ENCODE assay signal across 10 cellular contexts in genomic region chr17:50270430-50271172, GRCh38. TPM values are rescaled to one million over a fixed set of nuclear protein-coding genes. Genes with fewer than 3 reads are reported as not detected.
DNase-seq lines count a peak whose midpoint lies in the region; ATAC-seq, FAIRE-seq and TF ChIP-seq lines count a peak whose summit lies in the region.
"Had no signal": no experiment of that assay in that cellular context is flagged by ENCODE, and none has a peak within 500 bp of the region (broad histone marks: within the 10 kb centered on the region; RNA-seq: fewer than 3 reads in every experiment).

No MANE protein-coding gene starts in this region.

- no peaks in the 10 kb centered on the region for H3K9me2 ChIP-seq in Karpas-422 (replicated peaks; ENCODE audit: insufficient read depth, low read length)

- BruUV-seq in HepG2 (replicated peaks; lab: Mats Ljungman, UMichigan), result no TSS peak

- no peak overlapping the region for H2AFZ ChIP-seq in HepG2 (ENCODE audit: low read length)
- no peak overlapping the region for H2AFZ ChIP-seq in Karpas-422 (ENCODE audit: low read length)

- H3K9ac ChIP-seq in HepG2 (ENCODE audit: insufficient read depth, low read depth, low read length), result no peak overlapping the region
- H3K9ac ChIP-seq in Karpas-422 (ENCODE audit: low read length), result no peak overlapping the region

- TF ChIP-seq RAD21 in HepG2 (CRISPR knock-in tag; IDR thresholded peaks at IDR 0.05), result no peak

- H3K27ac Mint-ChIP-seq in chondrocyte (ENCODE audit: unreplicated experiment), result peak overlapping the region; percentile 98
- H3K27ac Mint-ChIP-seq: CD4-positive, CD25-positive, alpha-beta regulatory T cell had no signal

- H3K4me2 ChIP-seq in HepG2 (ENCODE audit: low read depth, low read length) (no peak overlapping the region), Karpas-422 (ENCODE audit: low read depth, low read length, poor library complexity, severe bottlenecking) (no peak overlapping the region)

- intact Hi-C loops in HepG2 (cut with micrococcal nuclease; ENCODE audit: unreplicated experiment), result no loop called here

- H4K20me1 ChIP-seq in HepG2 (ENCODE audit: insufficient read depth, low read length) (no peaks in the 10 kb centered on the region), Karpas-422 (ENCODE audit: insufficient read depth, low read depth, low read length) (no peaks in the 10 kb centered on the region)

- no peaks in the 10 kb centered on the region for H3K36me3 Mint-ChIP-seq in chondrocyte (ENCODE audit: low read depth)
- H3K36me3 Mint-ChIP-seq: CD4-positive, CD25-positive, alpha-beta regulatory T cell had no signal

- no peaks in the 10 kb centered on the region for H3K36me3 ChIP-seq in HepG2 (replicated peaks in 1 of 2; ENCODE audit: control insufficient read depth in 1 of 2, insufficient read depth in 2 of 2, low read length in 2 of 2)
- H3K36me3 ChIP-seq in Karpas-422 (ENCODE audit: insufficient read depth, low read length), result no peaks in the 10 kb centered on the region

- WGBS in HepG2 (ENCODE audit: low lambda C conversion rate), result 33% methylated on average over 6 of the region's 19 CpGs

- CTCF ChIA-PET in HepG2 (lab: Yijun Ruan, JAX; ENCODE audit: low intra/inter-chr PET ratio, low total read pairs), result interaction anchor here (1.2 to 10.8 kb wide), 3 partner anchors 26 to 102 kb away, joined by 7 to 301 read pairs (median 11); partner anchors contain the start of gene COL1A1

- H3K4me1 ChIP-seq in HepG2 (ENCODE audit: insufficient read depth, low read length) (peaks cover 31% of the 10 kb centered on the region), Karpas-422 (ENCODE audit: low read length) (no peaks in the 10 kb centered on the region)

- peaks cover 87% of the 10 kb centered on the region for H3K4me1 Mint-ChIP-seq in chondrocyte (ENCODE audit: low read depth)

- no peak for TF ChIP-seq POLR2A in HepG2 (IDR thresholded peaks at IDR 0.05; ENCODE audit: insufficient read depth in 1 of 2, low read depth in 2 of 2, low read length in 2 of 2)

- peak; percentile 24 for DNase-seq in activated effector memory CD4-positive, alpha-beta T cell treated with anti-CD3 and anti-CD28 coated beads, Interleukin-2, amount 50 U/mL, for 16 hours
- no peak for DNase-seq in activated effector memory CD4-positive, alpha-beta T cell treated with Interleukin-2 at 50 U/mL for 16 hours
- DNase-seq in chondrocyte (ENCODE audit: low spot score) (peak; percentile 90), HepG2 (ENCODE audit: low spot score) (no peak), ureter (ENCODE audit: low spot score) (peak; percentile 55), T-helper 2 cell (no peak), Karpas-422 (no peak)
- DNase-seq in stimulated activated CD4-positive, alpha-beta T cell treated with anti-CD3 and anti-CD28 coated beads, Interleukin-4, amount 100 ng/mL, for 1 hour, result no peak
- DNase-seq: GOT3 had no signal

- H3K27me3 Mint-ChIP-seq in chondrocyte (ENCODE audit: low read depth), result no peaks in the 10 kb centered on the region

- POLR2A ChIA-PET in HepG2 (lab: Yijun Ruan, JAX), result no interaction called here

- FAIRE-seq in HepG2 (lab: Jason Lieb, UNC), result no peak

- peak overlapping the region; percentile 46 for H3K4me3 Mint-ChIP-seq in chondrocyte (ENCODE audit: unreplicated experiment)
- H3K4me3 Mint-ChIP-seq: CD4-positive, CD25-positive, alpha-beta regulatory T cell had no signal

- peak; percentile 66 for TF ChIP-seq CTCF in chondrocyte (IDR thresholded peaks at IDR 0.05)
- TF ChIP-seq CTCF in HepG2 (CRISPR knock-in tag; IDR thresholded peaks at IDR 0.05), result no peak

- H3K79me2 ChIP-seq in HepG2 (ENCODE audit: insufficient read depth, low read length), result no peaks in the 10 kb centered on the region
- no peaks in the 10 kb centered on the region for H3K79me2 ChIP-seq in Karpas-422 (ENCODE audit: low read length)

- H3K27me3 ChIP-seq in HepG2 (ENCODE audit: control insufficient read depth in 1 of 2, insufficient read depth in 2 of 2, low read length in 2 of 2) (peaks cover 12 to 74% of the 10 kb centered on the region in 2 experiments; a peak in 4 of 5 replicates), Karpas-422 (ENCODE audit: low read length) (no peaks in the 10 kb centered on the region)

- H3K9me3 ChIP-seq in HepG2 (ENCODE audit: low read length) (no peaks in the 10 kb centered on the region), Karpas-422 (ENCODE audit: low read length) (no peaks in the 10 kb centered on the region)

- TF ChIP-seq EP300 in HepG2 (IDR thresholded peaks at IDR 0.05; ENCODE audit: low read depth in 2 of 2, low read length in 2 of 2), result no peak
- no peak for TF ChIP-seq EP300 in HepG2 (CRISPR knock-in tag; IDR thresholded peaks at IDR 0.05; ENCODE audit: borderline replicate concordance)

- H3K4me3 ChIP-seq in HepG2 (replicated peaks in 1 of 3; ENCODE audit: insufficient read depth in 1 of 3, low read depth in 2 of 3, low read length in 3 of 3) (no peak overlapping the region), Karpas-422 (ENCODE audit: low read length) (no peak overlapping the region)

- H3K27ac ChIP-seq in HepG2 (ENCODE audit: extremely low read length, insufficient read depth, low read length), result no peak overlapping the region
- no peak overlapping the region for H3K27ac ChIP-seq in Karpas-422 (ENCODE audit: low read length)

- ATAC-seq in HepG2, result peak; percentile 25

- in situ Hi-C loops in HepG2 (cut with HindIII; ENCODE audit: extremely low pct_ligation_motif_present, low pct_unique_long_range_greater_than_20kb), result loop anchor here (5.0 kb wide), 1 partner anchor 63 kb away; no protein-coding TSS in a partner anchor

- no peaks in the 10 kb centered on the region for H3K9me3 Mint-ChIP-seq in chondrocyte (ENCODE audit: low read depth)
- H3K9me3 Mint-ChIP-seq: CD4-positive, CD25-positive, alpha-beta regulatory T cell had no signal

TF ChIP-seq in HepG2, 621 proteins besides CTCF, POLR2A, EP300 and RAD21 (continues in another document):
- no peak for TF ChIP-seq ZBTB7B (CRISPR knock-in tag; IDR thresholded peaks at IDR 0.05)
- TF ChIP-seq PBX2 (CRISPR knock-in tag; IDR thresholded peaks at IDR 0.05), result no peak
- 0 out of 2 replicates have a peak, but pooled peaks have one; percentile 12 for TF ChIP-seq PHF8 (CRISPR knock-in tag; IDR thresholded peaks at IDR 0.05)
- 0 out of 2 replicates have a peak, but pooled peaks have one; percentile 6 for TF ChIP-seq AHR (CRISPR knock-in tag; IDR thresholded peaks at IDR 0.05)

RNA-seq across cellular contexts. Expression of gene TMEM92, which starts 3.7 kb away (rescaled TPM):
- total RNA-seq in chondrocyte, result 1.6 to 1.7 TPM (median 1.7 TPM) in 3 replicates
- total RNA-seq in HepG2 (2016; rRNA removed; fragmentation: Illumina TruSeq; extraction: Trizol), result not detected in 2 replicates
- total RNA-seq in HepG2 (2016; cell fraction: cytosol; rRNA removed; fragmentation: Illumina TruSeq; extraction: Trizol; ENCODE audit: low read depth), result not detected in 2 replicates
- not detected in 2 replicates for total RNA-seq in HepG2 (2016; cell fraction: insoluble cytoplasmic fraction; rRNA removed; fragmentation: Illumina TruSeq; extraction: Trizol)
- total RNA-seq in HepG2 (2016; cell fraction: membrane; rRNA removed; fragmentation: Illumina TruSeq; extraction: Trizol), result 0.14 TPM in 1 of 2 replicates, not detected in the other
- total RNA-seq in HepG2 (2016; cell fraction: nucleus; rRNA removed; fragmentation: Illumina TruSeq; extraction: Trizol), result not detected in 2 replicates
- 0.07 and 0.10 TPM in 2 replicates for polyA plus RNA-seq in HepG2 (2011; rRNA removed)
- 0.25 and 0.47 TPM in 2 replicates for polyA plus RNA-seq in HepG2 (2011; cell fraction: cytosol; rRNA removed)
- polyA plus RNA-seq in HepG2 (2011; cell fraction: nucleus; rRNA removed), result 0.07 and 0.08 TPM in 2 replicates
- polyA plus RNA-seq in HepG2 (2012), result 0.11 and 0.31 TPM in 2 replicates
- polyA plus RNA-seq in HepG2 (2016; cell fraction: cytosol; fragmentation: Illumina TruSeq; extraction: Trizol; ENCODE audit: low read depth), result 0.05 and 0.06 TPM in 2 replicates
- not detected in 2 replicates for polyA plus RNA-seq in HepG2 (2016; cell fraction: insoluble cytoplasmic fraction; fragmentation: Illumina TruSeq; extraction: Trizol; ENCODE audit: low read depth)
- 0.23 TPM in 1 of 2 replicates, not detected in the other for polyA plus RNA-seq in HepG2 (2016; cell fraction: membrane; fragmentation: Illumina TruSeq; extraction: Trizol; ENCODE audit: low read depth)
- polyA plus RNA-seq in HepG2 (2016; cell fraction: nucleus; fragmentation: Illumina TruSeq; extraction: Trizol; ENCODE audit: insufficient read depth, low read depth), result not detected in 2 replicates
- polyA minus RNA-seq in HepG2 (2011; rRNA and poly(A)+ RNA removed; ENCODE audit: low replicate concordance), result 0.32 and 15.1 TPM in 2 replicates
- not detected in 2 replicates for polyA minus RNA-seq in HepG2 (2011; cell fraction: cytosol; rRNA and poly(A)+ RNA removed)
- polyA minus RNA-seq in HepG2 (2011; cell fraction: nucleus; rRNA and poly(A)+ RNA removed), result not detected in 2 replicates
- total RNA-seq in ureter, result 3.0 TPM
- not detected in 2 replicates for total RNA-seq in Karpas-422 (2014; rRNA removed; shearing (Covaris generic); ENCODE audit: low replicate concordance)
- total RNA-seq: CD4-positive, CD25-positive, alpha-beta regulatory T cell had no signal
- polyA plus RNA-seq: CD4-positive, CD25-positive, alpha-beta regulatory T cell had no signal

Comparison
In these comparisons a context has a peak if more than half of its experiments do, and no peak if none do; other contexts are left out.
1. DNase-seq: peak in activated effector memory CD4-positive, alpha-beta T cell treated with anti-CD3 and anti-CD28 coated beads, Interleukin-2, amount 50 U/mL, for 16 hours (single experiment), chondrocyte (single experiment) and ureter (single experiment); none in activated effector memory CD4-positive, alpha-beta T cell treated with Interleukin-2 at 50 U/mL for 16 hours (single experiment), HepG2 (single experiment), stimulated activated CD4-positive, alpha-beta T cell treated with anti-CD3 and anti-CD28 coated beads, Interleukin-4, amount 100 ng/mL, for 1 hour (single experiment), T-helper 2 cell (0 of 5) and Karpas-422 (single experiment).